Comparison of ENCODE assay signal across 1 cellular context in the genomic region with DNA sequence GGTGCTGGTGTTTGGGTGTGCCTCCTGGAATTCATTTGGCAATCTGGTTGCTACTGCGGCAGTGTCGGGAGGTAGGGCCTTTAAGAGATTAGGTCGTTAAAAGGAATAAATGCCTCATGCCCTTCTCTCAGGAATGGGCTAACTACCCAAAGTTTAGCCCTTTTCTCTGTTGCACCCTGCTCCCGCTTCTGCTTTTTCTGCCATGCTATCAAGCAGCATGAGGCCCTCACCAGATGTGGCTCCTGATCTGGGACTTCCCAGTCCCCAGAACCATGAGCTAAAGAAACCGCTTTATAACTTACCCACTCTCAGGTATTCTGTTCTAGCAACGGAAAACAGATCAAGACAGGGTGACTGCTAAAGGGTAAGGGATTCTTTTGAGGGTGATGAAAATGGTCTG.
A peak's percentile ranks its signal among the peaks of the same experiment; 100 is the strongest.
TF ChIP-seq lines count a peak whose summit lies in the region.

No MANE protein-coding gene starts in this region.

TF ChIP-seq in K562, 482 proteins besides CTCF, POLR2A, EP300 and RAD21:
- TF ChIP-seq RBBP5 (IDR thresholded peaks at IDR 0.05; ENCODE audit: borderline replicate concordance, insufficient read depth, low read length, poor library complexity, severe bottlenecking), result no peak
- TF ChIP-seq, protein P1, sequence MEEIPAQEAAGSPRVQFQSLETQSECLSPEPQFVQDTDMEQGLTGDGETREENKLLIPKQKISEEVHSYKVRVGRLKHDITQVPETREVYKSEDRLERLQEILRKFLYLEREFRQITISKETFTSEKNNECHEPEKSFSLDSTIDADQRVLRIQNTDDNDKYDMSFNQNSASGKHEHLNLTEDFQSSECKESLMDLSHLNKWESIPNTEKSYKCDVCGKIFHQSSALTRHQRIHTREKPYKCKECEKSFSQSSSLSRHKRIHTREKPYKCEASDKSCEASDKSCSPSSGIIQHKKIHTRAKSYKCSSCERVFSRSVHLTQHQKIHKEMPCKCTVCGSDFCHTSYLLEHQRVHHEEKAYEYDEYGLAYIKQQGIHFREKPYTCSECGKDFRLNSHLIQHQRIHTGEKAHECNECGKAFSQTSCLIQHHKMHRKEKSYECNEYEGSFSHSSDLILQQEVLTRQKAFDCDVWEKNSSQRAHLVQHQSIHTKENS (CRISPR knock-in tag; IDR thresholded peaks at IDR 0.05), result no peak
- TF ChIP-seq RBM17 (IDR thresholded peaks at IDR 0.05; ENCODE audit: borderline replicate concordance, low read depth, low read length), result no peak
- peak; percentile 31; the same call in 1 of the 2 replicates for TF ChIP-seq RBFOX2 (IDR thresholded peaks at IDR 0.05; ENCODE audit: low read depth, low read length)
- no peak for TF ChIP-seq NR4A1 (CRISPR knock-in tag; IDR thresholded peaks at IDR 0.05)
- TF ChIP-seq NR4A1 (tag; IDR thresholded peaks at IDR 0.05), result no peak
- no peak for TF ChIP-seq SMAD4 (CRISPR knock-in tag; conservative IDR thresholded peaks at IDR 0.05)
